13 cellular contexts compared by ENCODE assay signal in the genomic region with DNA sequence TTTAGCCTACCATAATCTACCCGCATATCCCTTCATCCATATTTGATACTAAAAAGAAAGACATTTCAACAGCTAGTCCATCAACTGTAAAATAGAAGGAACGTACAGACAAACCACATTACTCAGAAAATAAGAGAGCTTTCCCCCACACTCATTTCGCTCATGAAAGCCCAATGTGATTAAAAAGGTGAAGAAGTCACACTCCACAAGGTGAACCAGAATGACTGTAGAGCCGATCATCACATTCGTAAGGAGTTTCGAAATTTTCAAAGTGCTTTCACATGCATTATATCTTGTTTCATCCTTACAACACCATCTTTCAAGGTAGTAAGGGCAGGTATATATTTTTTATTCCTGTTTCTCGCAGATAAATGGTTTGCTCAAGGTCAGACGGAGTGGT.
A peak's percentile ranks its signal among the peaks of the same experiment; 100 is the strongest.
DNase-seq lines count a peak whose midpoint lies in the region; ATAC-seq and TF ChIP-seq lines count a peak whose summit lies in the region.
"Had no signal": no experiment of that assay in that cellular context is flagged by ENCODE, and none has a peak within 500 bp of the region (broad histone marks: within the 10 kb centered on the region; RNA-seq: fewer than 3 reads in every experiment).

No MANE protein-coding gene starts in this region.

- peaks cover 77% of the 10 kb centered on the region for H3K4me1 Mint-ChIP-seq in activated naive CD8-positive, alpha-beta T cell treated with anti-CD3 and anti-CD28 coated beads for 36 hours

- H3K27me3 Mint-ChIP-seq in activated naive CD8-positive, alpha-beta T cell treated with anti-CD3 and anti-CD28 coated beads for 36 hours, result no peaks in the 10 kb centered on the region

- DNase-seq in stimulated activated CD4-positive, alpha-beta T cell treated with anti-CD3 and anti-CD28 coated beads, Interleukin-4, amount 100 ng/mL, for 24 hours, result peak; percentile 49
- no peak for DNase-seq in stimulated activated CD4-positive, alpha-beta T cell treated with anti-CD3 and anti-CD28 coated beads, Interleukin-2, amount 100 ng/mL, for 48 hours
- DNase-seq in activated naive CD8-positive, alpha-beta T cell treated with anti-CD3 and anti-CD28 coated beads for 36 hours, result no peak
- DNase-seq in HuH-7.5 (ENCODE audit: low spot score) (no peak), GM13977 (ENCODE audit: low spot score) (no peak)
- DNase-seq: activated CD4-positive, alpha-beta T cell treated with anti-CD3 and anti-CD28 coated beads for 1 hour; foreskin fibroblast; GF-D8; midbrain; NCI-H1694; Right ventricle myocardium superior had no signal

- in situ Hi-C loops in GM13977 (cut with MboI; ENCODE audit: low pct_unique_long_range_greater_than_20kb, low sequenced_read_pairs, unreplicated experiment), result no loop called here

- no peaks in the 10 kb centered on the region for H3K9me3 Mint-ChIP-seq in activated naive CD8-positive, alpha-beta T cell treated with anti-CD3 and anti-CD28 coated beads for 36 hours

- no peak for TF ChIP-seq CTCF in GM13977 (IDR thresholded peaks at IDR 0.05; ENCODE audit: extremely low read depth, insufficient read depth, missing control alignments)

- no peak overlapping the region for H3K4me3 Mint-ChIP-seq in activated naive CD8-positive, alpha-beta T cell treated with anti-CD3 and anti-CD28 coated beads for 36 hours

- peak overlapping the region; percentile 57 for H3K27ac Mint-ChIP-seq in activated naive CD8-positive, alpha-beta T cell treated with anti-CD3 and anti-CD28 coated beads for 36 hours

- H3K36me3 Mint-ChIP-seq in activated naive CD8-positive, alpha-beta T cell treated with anti-CD3 and anti-CD28 coated beads for 36 hours, result peaks cover 37% of the 10 kb centered on the region

- ATAC-seq in HG02884 (IDR thresholded peaks at IDR 0.05; ENCODE audit: unreplicated experiment), result peak; percentile 41
- ATAC-seq in HG03571 (IDR thresholded peaks at IDR 0.05; ENCODE audit: unreplicated experiment), result no peak
